In the genomic region with DNA sequence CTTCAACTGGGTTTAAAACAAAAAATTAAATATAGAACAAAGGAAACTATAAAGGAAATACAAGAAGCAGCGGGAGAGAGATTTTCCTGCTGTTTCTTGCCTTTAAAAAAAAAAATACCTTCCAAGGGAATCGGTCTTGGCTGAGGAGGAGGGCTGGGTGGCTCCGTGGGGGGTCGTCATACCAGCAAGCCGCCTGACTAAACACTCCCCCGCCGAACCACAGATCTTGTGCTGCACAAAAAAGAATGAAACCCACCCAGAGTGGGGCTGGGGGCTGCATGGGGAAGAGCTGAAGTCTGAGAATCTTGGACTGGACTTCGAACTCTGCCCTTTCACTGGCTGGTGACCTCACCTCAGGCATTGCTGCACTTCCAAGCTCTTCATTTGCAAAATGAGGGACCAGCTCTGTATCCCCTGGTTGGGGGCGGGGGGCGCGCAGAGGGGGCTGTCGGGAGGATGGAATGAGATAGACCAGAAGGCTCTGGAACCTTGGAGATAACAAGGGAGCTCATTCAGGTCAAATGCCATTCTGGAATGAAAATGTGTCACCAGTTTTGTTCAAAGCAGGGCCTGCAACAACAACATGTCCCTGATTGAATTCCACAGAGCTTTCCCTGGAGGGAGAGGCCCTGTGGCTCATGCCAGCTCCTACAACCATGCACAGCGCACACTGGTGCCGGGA, we compare ENCODE assay signal across 28 cellular contexts.
"Had no signal": no experiment of that assay in that cellular context is flagged by ENCODE, and none has a peak within 500 bp of the region (broad histone marks: within the 10 kb centered on the region; RNA-seq: fewer than 3 reads in every experiment).

No MANE protein-coding gene starts in this region.

- H3K4me3 ChIP-seq: lower lobe of right lung, pancreas, prostate gland, smooth muscle cell, tibial nerve, upper lobe of left lung, vagina had no signal

- H3K4me2 ChIP-seq: smooth muscle cell had no signal

- H3K36me3 ChIP-seq: lower lobe of right lung, pancreas, prostate gland, tibial nerve, upper lobe of left lung, vagina had no signal

- DNase-seq: head of caudate nucleus; hypothalamus; immature natural killer cell; left ventricle myocardium superior; lower lobe of right lung; mammary epithelial cell; mesendoderm; naive B cell; natural killer cell; nucleus accumbens; pancreas; retina; right cardiac atrium; stimulated activated CD4-positive, alpha-beta T cell treated with anti-CD3 and anti-CD28 coated beads, Interleukin-1b, Interleukin-23, amount 100 ng/mL, for 48 hours; stimulated activated CD4-positive, alpha-beta T cell treated with anti-CD3 and anti-CD28 coated beads, Interleukin-2, amount 100 ng/mL, for 48 hours; stimulated activated CD4-positive, alpha-beta T cell treated with anti-CD3 and anti-CD28 coated beads, Interleukin-4, amount 100 ng/mL, for 4 hours; stimulated activated CD8-positive, alpha-beta memory T cell treated with anti-CD3 and anti-CD28 coated beads, Interleukin-4, amount 100 ng/mL, for 48 hours; stimulated activated naive CD4-positive, alpha-beta T cell treated with Interleukin-2 at 50 U/mL for 16 hours; stimulated activated naive CD8-positive, alpha-beta T cell treated with anti-CD3 and anti-CD28 coated beads, Interleukin-15, amount 100 ng/mL, for 72 hours; substantia nigra; upper lobe of left lung had no signal

- H3K4me1 ChIP-seq: prostate gland, upper lobe of left lung had no signal

- FAIRE-seq: islet of Langerhans, pancreas had no signal

- H3K9me3 ChIP-seq: pancreas, prostate gland, vagina had no signal

- ATAC-seq: left lobe of liver; left ventricle myocardium superior; lower lobe of right lung; natural killer cell; pancreas; right cardiac atrium; stimulated activated memory B cell treated with anti-CD40 and anti-IgM and Interleukin-4, amounts not matched to agents 10 μg/mL and 1 μg/mL and 100 μg/mL, for 72 hours; stimulated activated naive CD8-positive, alpha-beta T cell treated with anti-CD3 and anti-CD28 coated beads, Interleukin-15, amount 100 ng/mL, for 72 hours had no signal

- H3K27me3 ChIP-seq: pancreas, tibial nerve, upper lobe of left lung, vagina had no signal

- H3K27ac ChIP-seq: lower lobe of right lung, pancreas, prostate gland, tibial nerve, upper lobe of left lung, vagina had no signal
